ENCODE assay signal across 24 cellular contexts in the genomic region with DNA sequence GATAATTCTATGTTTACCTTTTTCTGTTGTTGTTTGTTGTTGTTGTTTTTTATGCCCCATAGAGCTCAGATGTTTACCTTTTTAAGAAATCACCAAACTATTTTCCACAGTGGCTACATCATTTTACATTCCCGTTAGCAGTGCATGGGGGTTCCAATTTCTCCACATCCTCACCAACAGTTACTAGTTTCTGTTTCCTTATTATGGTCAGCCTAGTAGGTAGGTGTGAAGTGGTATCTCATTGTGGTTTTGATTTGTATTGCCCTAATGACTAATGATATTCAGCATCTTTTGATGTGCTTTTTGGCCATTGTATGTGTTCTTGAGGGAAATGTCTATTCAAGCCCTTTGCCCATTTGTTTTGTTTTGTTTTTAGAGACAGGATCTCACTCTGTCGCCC. TPM values are rescaled to one million over a fixed set of nuclear protein-coding genes. Genes with fewer than 3 reads are reported as not detected.
A peak's percentile ranks its signal among the peaks of the same experiment; 100 is the strongest.
DNase-seq lines count a peak whose midpoint lies in the region; ATAC-seq and TF ChIP-seq lines count a peak whose summit lies in the region.
"Had no signal": no experiment of that assay in that cellular context is flagged by ENCODE, and none has a peak within 500 bp of the region (broad histone marks: within the 10 kb centered on the region; RNA-seq: fewer than 3 reads in every experiment).

No MANE protein-coding gene starts in this region.

- no peak overlapping the region for H3K9ac ChIP-seq in endodermal cell (ENCODE audit: extremely low read depth, low read length, poor library complexity, severe bottlenecking)
- H3K9ac ChIP-seq: SK-N-SH had no signal

- TF ChIP-seq CTCF in HFFc6 (IDR thresholded peaks at IDR 0.05) (no peak), endodermal cell (conservative IDR thresholded peaks at IDR 0.05) (no peak)

- H3K4me3 Mint-ChIP-seq in HFFc6 (no peak overlapping the region), endodermal cell (no peak overlapping the region)
- H3K4me3 Mint-ChIP-seq in stimulated activated effector memory CD8-positive, alpha-beta T cell treated with anti-CD3 and anti-CD28 coated beads, Interleukin-12 subunit alpha, Interleukin-12 subunit beta, amount 100 ng/mL, for 72 hours: no peak overlapping the region
- H3K4me3 Mint-ChIP-seq: activated CD4-positive, alpha-beta T cell treated with anti-CD3 and anti-CD28 coated beads, Interleukin-2, amount 10 ng/mL, durations not matched to agents 7 days and 5 days; CD8-positive, alpha-beta memory T cell had no signal

- H3K9me3 Mint-ChIP-seq in HFFc6: no peaks in the 10 kb centered on the region
- H3K9me3 Mint-ChIP-seq in endodermal cell: no peaks in the 10 kb centered on the region
- H3K9me3 Mint-ChIP-seq in stimulated activated effector memory CD8-positive, alpha-beta T cell treated with anti-CD3 and anti-CD28 coated beads, Interleukin-12 subunit alpha, Interleukin-12 subunit beta, amount 100 ng/mL, for 72 hours: no peaks in the 10 kb centered on the region
- H3K9me3 Mint-ChIP-seq: CD8-positive, alpha-beta memory T cell had no signal

- no peaks in the 10 kb centered on the region for H3K4me1 ChIP-seq in endodermal cell (ENCODE audit: control insufficient read depth, insufficient read depth, low read length)

- H3K36me3 ChIP-seq in endodermal cell (ENCODE audit: control insufficient read depth, insufficient read depth, low read length): peaks cover 28% of the 10 kb centered on the region
- H3K36me3 ChIP-seq: gastroesophageal sphincter, stomach, tibial artery had no signal

- H3K27ac ChIP-seq in endodermal cell (ENCODE audit: low read depth, low read length): no peak overlapping the region
- H3K27ac ChIP-seq: brain microvascular endothelial cell, esophagus muscularis mucosa, gastroesophageal sphincter, tibial artery, VCaP had no signal

- H3K27ac Mint-ChIP-seq in HFFc6: peak overlapping the region; percentile 35; the same call in 1 of the 2 replicates
- peak overlapping the region; percentile 20 for H3K27ac Mint-ChIP-seq in endodermal cell
- no peak overlapping the region for H3K27ac Mint-ChIP-seq in stimulated activated effector memory CD8-positive, alpha-beta T cell treated with anti-CD3 and anti-CD28 coated beads, Interleukin-12 subunit alpha, Interleukin-12 subunit beta, amount 100 ng/mL, for 72 hours
- H3K27ac Mint-ChIP-seq: activated CD4-positive, alpha-beta T cell treated with anti-CD3 and anti-CD28 coated beads, Interleukin-2, amount 10 ng/mL, durations not matched to agents 7 days and 5 days had no signal

- no peaks in the 10 kb centered on the region for H3K9me3 ChIP-seq in endodermal cell (ENCODE audit: control insufficient read depth, low read length)
- H3K9me3 ChIP-seq: esophagus muscularis mucosa, gastroesophageal sphincter, SK-N-SH, stomach, tibial artery had no signal

- H3K36me3 Mint-ChIP-seq in HFFc6 (ENCODE audit: low read depth) (peaks cover 11% of the 10 kb centered on the region), endodermal cell (ENCODE audit: low read depth) (peaks cover 52% of the 10 kb centered on the region)
- H3K36me3 Mint-ChIP-seq in stimulated activated effector memory CD8-positive, alpha-beta T cell treated with anti-CD3 and anti-CD28 coated beads, Interleukin-12 subunit alpha, Interleukin-12 subunit beta, amount 100 ng/mL, for 72 hours: peaks cover 16% of the 10 kb centered on the region

- H3K4me3 ChIP-seq in endodermal cell (ENCODE audit: low read length): no peak overlapping the region
- H3K4me3 ChIP-seq: esophagus muscularis mucosa, gastroesophageal sphincter, stomach, tibial artery had no signal

- H3K27me3 Mint-ChIP-seq in HFFc6 (ENCODE audit: insufficient read depth) (no peaks in the 10 kb centered on the region; the same call in 1 of the 2 replicates), endodermal cell (ENCODE audit: insufficient read depth) (no peaks in the 10 kb centered on the region)
- H3K27me3 Mint-ChIP-seq: activated CD4-positive, alpha-beta T cell treated with anti-CD3 and anti-CD28 coated beads, Interleukin-2, amount 10 ng/mL, durations not matched to agents 7 days and 5 days; CD8-positive, alpha-beta memory T cell had no signal

- ATAC-seq in stimulated activated effector memory CD8-positive, alpha-beta T cell treated with anti-CD3 and anti-CD28 coated beads, Interleukin-12 subunit alpha, Interleukin-12 subunit beta, amount 100 ng/mL, for 72 hours: peak; percentile 82
- no peak for ATAC-seq in GM21367 (IDR thresholded peaks at IDR 0.05; ENCODE audit: unreplicated experiment)
- ATAC-seq: gastroesophageal sphincter, sciatic nerve had no signal

- DNase-seq in HFFc6: no peak
- peak; percentile 29 for DNase-seq in SW480 (ENCODE audit: low spot score)
- DNase-seq in endodermal cell: no peak
- no peak for DNase-seq in stimulated activated effector memory CD8-positive, alpha-beta T cell treated with anti-CD3 and anti-CD28 coated beads, Interleukin-12 subunit alpha, Interleukin-12 subunit beta, amount 100 ng/mL, for 72 hours (ENCODE audit: low spot score in 2 of 2)
- no peak for DNase-seq in SKM-1 (lab: John Stamatoyannopoulos, UW; ENCODE audit: unreplicated experiment)
- DNase-seq in NK-92 treated with Interleukin-12 subunit alpha and Interleukin-12 subunit beta, amount 100 ng/mL, for 24 hours (lab: John Stamatoyannopoulos, UW): no peak
- DNase-seq: activated CD4-positive, alpha-beta T cell treated with anti-CD3 and anti-CD28 coated beads, Interleukin-2, amount 10 ng/mL, durations not matched to agents 7 days and 5 days; brain microvascular endothelial cell; CD8-positive, alpha-beta memory T cell; effector memory CD4-positive, alpha-beta T cell; islet precursor cell; NCI-H187 treated with DMSO at 0.1 percent for 48 hours; NCI-H2227 treated with DMSO at 0.1 percent for 48 hours; NCI-H774; posterior cingulate gyrus; SK-N-SH; stimulated activated CD4-positive, alpha-beta T cell treated with anti-CD3 and anti-CD28 coated beads, Interleukin-15, amount 100 ng/mL, for 24 hours; stomach; tibial artery had no signal

- peaks cover 61% of the 10 kb centered on the region for H3K4me1 Mint-ChIP-seq in HFFc6 (ENCODE audit: low read depth)
- peaks cover 6% of the 10 kb centered on the region for H3K4me1 Mint-ChIP-seq in endodermal cell
- H3K4me1 Mint-ChIP-seq in stimulated activated effector memory CD8-positive, alpha-beta T cell treated with anti-CD3 and anti-CD28 coated beads, Interleukin-12 subunit alpha, Interleukin-12 subunit beta, amount 100 ng/mL, for 72 hours: peaks cover 13% of the 10 kb centered on the region

- 94% methylated on average over 2 of the region's 2 CpGs; no CpG with 5 or more reads in 1 of the 2 experiments for WGBS in endodermal cell (ENCODE audit: insufficient coverage in 1 of 2, insufficient read length in 1 of 2), 2 experiments

- no peaks in the 10 kb centered on the region for H3K27me3 ChIP-seq in endodermal cell (ENCODE audit: control insufficient read depth, insufficient read depth, low read length, poor library complexity, severe bottlenecking)
- H3K27me3 ChIP-seq: brain microvascular endothelial cell, esophagus muscularis mucosa, gastroesophageal sphincter, stomach, tibial artery had no signal

RNA-seq across cellular contexts. Expression of gene CHEK2, which starts 27.6 kb away (rescaled TPM):
- total RNA-seq in HFFc6 (2021; fragmentation: NEBNext Ultra II Directional; extraction: Animal tissue kit (Norgen Biotek cat#: 25700)): 10 to 100 TPM; 10.2 to 17.7 (median 14.9) TPM
- total RNA-seq in endodermal cell: 10 to 100 TPM; 67.5 to 72.3 TPM
- polyA plus RNA-seq in endodermal cell (2013, experiment 1 of 2): 36.1 TPM
- polyA plus RNA-seq in endodermal cell (2013, experiment 2 of 2): 32.7 TPM

RNA-seq across cellular contexts. Expression of gene HSCB, which starts 27.8 kb away (rescaled TPM):
- 10 to 100 TPM; 15.2 to 18.3 (median 16.5) TPM for total RNA-seq in HFFc6 (2021; fragmentation: NEBNext Ultra II Directional; extraction: Animal tissue kit (Norgen Biotek cat#: 25700))
- total RNA-seq in endodermal cell: 10 to 100 TPM; 17.7 to 22.4 TPM
- 19.3 TPM for polyA plus RNA-seq in endodermal cell (2013, experiment 1 of 2)
- polyA plus RNA-seq in endodermal cell (2013, experiment 2 of 2): 20.0 TPM

RNA-seq across cellular contexts. Expression of gene TTC28, which starts 34.4 kb away (rescaled TPM):
- 10 to 100 TPM; 10.8 to 18.9 (median 13.6) TPM for total RNA-seq in HFFc6 (2021; fragmentation: NEBNext Ultra II Directional; extraction: Animal tissue kit (Norgen Biotek cat#: 25700))
- 10 to 100 TPM; 28.6 to 34.0 TPM for total RNA-seq in endodermal cell
- 25.4 TPM for polyA plus RNA-seq in endodermal cell (2013, experiment 1 of 2)
- 25.8 TPM for polyA plus RNA-seq in endodermal cell (2013, experiment 2 of 2)

RNA-seq across cellular contexts. Expression of gene CCDC117, which starts 58.5 kb away (rescaled TPM):
- 10 to 100 TPM; 13.2 to 17.4 (median 14.8) TPM for total RNA-seq in HFFc6 (2021; fragmentation: NEBNext Ultra II Directional; extraction: Animal tissue kit (Norgen Biotek cat#: 25700))
- 10 to 100 TPM; 40.9 TPM for total RNA-seq in endodermal cell
- polyA plus RNA-seq in endodermal cell (2013, experiment 1 of 2): 25.1 TPM
- polyA plus RNA-seq in endodermal cell (2013, experiment 2 of 2): 24.6 TPM
